11 cellular contexts compared by ENCODE assay signal in genomic region chrX:43380704-43381103, GRCh38.
"Had no signal": no experiment of that assay in that cellular context is flagged by ENCODE, and none has a peak within 500 bp of the region (broad histone marks: within the 10 kb centered on the region; RNA-seq: fewer than 3 reads in every experiment).

No MANE protein-coding gene starts in this region.

- ATAC-seq: GM23338, HCT116 had no signal

- DNase-seq: GM23248, GOT3, H7, H9, HCEC 1CT, HFFc6 had no signal

- H3K4me1 ChIP-seq: HAP-1 had no signal

- H3K4me3 Mint-ChIP-seq: GM23338, H9, HFFc6 had no signal

- H3K9ac ChIP-seq: GM23248 had no signal

- H3K36me3 ChIP-seq: HAP-1 had no signal

- H3K27ac ChIP-seq: GM23248 had no signal

- H3K9me3 ChIP-seq: HAP-1 had no signal

- H2AFZ ChIP-seq: GM23248, GM23338 had no signal

- FAIRE-seq: H1, H54 had no signal

- H3K27ac Mint-ChIP-seq: GM23338, H9, HFFc6 had no signal

- H3K4me1 Mint-ChIP-seq: GM23338, H9 had no signal

- H3K4me2 ChIP-seq: GM23338 had no signal

- H3K4me3 ChIP-seq: GM23248, GM23338, HAP-1 had no signal
